19 cellular contexts compared by ENCODE assay signal in the genomic region with DNA sequence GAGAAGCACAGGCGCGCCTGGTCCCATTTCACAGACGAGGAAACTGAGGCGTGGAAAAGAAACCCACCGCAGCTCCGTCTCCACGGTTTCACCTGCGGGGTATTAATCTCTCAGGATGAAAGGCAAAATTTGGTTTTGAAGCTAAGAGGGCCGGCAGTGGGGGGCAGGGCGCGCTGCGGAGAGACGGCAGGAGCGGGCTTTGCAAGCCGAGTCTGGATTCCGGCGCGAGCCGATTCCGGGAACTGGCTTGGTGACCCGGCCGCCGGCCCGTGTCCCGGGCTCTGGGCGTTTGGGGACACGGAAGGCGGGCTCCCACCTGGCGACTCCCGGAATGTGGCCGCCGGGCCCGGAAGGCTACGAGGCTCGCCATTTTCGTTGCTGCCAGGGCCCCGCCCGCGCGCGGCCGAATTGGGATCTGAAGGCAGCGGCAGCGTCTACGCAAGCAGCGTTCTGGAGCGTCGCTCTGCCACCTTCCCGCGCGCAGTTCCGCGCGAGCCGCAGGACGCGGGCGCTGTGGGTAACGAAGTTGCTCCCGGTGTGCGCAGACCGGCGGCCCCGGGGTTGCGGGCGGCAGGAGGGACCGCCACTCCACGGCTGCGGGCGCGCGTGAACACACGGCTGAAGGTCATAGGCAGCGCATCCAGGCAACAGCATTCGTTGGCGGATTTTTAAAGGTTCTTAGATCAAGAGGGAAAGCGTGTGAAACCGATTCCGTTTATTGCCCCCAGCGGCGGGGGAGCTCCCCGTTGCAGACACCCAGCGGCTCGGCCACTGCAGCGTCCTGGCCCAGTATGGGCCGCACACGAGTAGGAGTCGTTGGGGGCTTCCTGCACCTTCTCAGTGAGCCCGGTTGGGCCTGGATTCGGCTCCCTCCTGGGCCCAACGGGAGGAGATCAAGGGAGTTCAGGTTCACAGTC. TPM values are rescaled to one million over a fixed set of nuclear protein-coding genes. Genes with fewer than 3 reads are reported as not detected.
DNase-seq lines count a peak whose midpoint lies in the region; ATAC-seq and TF ChIP-seq lines count a peak whose summit lies in the region.
"Had no signal": no experiment of that assay in that cellular context is flagged by ENCODE, and none has a peak within 500 bp of the region (broad histone marks: within the 10 kb centered on the region; RNA-seq: fewer than 3 reads in every experiment).

No MANE protein-coding gene starts in this region.

- H3K36me3 Mint-ChIP-seq in activated T-cell treated with anti-CD3 and anti-CD28 coated beads, Interleukin-2, amount 50 U/mL, for 24 hours (ENCODE audit: low read depth): no peaks in the 10 kb centered on the region
- H3K36me3 Mint-ChIP-seq in activated T-cell treated with anti-CD3 and anti-CD28 coated beads, Interleukin-2, amount 50 U/mL, for 4 hours (ENCODE audit: insufficient read depth): no peaks in the 10 kb centered on the region
- H3K36me3 Mint-ChIP-seq in type B pancreatic cell: peaks cover 4% of the 10 kb centered on the region
- H3K36me3 Mint-ChIP-seq: CD4-positive, alpha-beta memory T cell had no signal

- ATAC-seq in activated T-cell treated with anti-CD3 and anti-CD28 coated beads, Interleukin-2, amount 50 U/mL, for 4 hours: no peak
- ATAC-seq in GM18517 (IDR thresholded peaks at IDR 0.05; ENCODE audit: unreplicated experiment) (no peak), HG03520 (IDR thresholded peaks at IDR 0.05; ENCODE audit: unreplicated experiment) (no peak)
- ATAC-seq: activated CD4-positive, CD25-positive, alpha-beta regulatory T cell treated with anti-CD3 and anti-CD28 coated beads, Interleukin-2, amount 50 U/mL, for 24 hours; mucosa of descending colon; psoas muscle had no signal

- peak overlapping the region; percentile 90 for H3K23ac ChIP-seq in neuronal stem cell (ENCODE audit: low read depth, low read length, poor library complexity)

- H2BK5ac ChIP-seq in neuronal stem cell (ENCODE audit: low read length): no peak overlapping the region

- H3K4me3 Mint-ChIP-seq in activated T-cell treated with anti-CD3 and anti-CD28 coated beads, Interleukin-2, amount 50 U/mL, for 24 hours: no peak overlapping the region
- no peak overlapping the region for H3K4me3 Mint-ChIP-seq in activated T-cell treated with anti-CD3 and anti-CD28 coated beads, Interleukin-2, amount 50 U/mL, for 4 hours
- no peak overlapping the region for H3K4me3 Mint-ChIP-seq in type B pancreatic cell
- H3K4me3 Mint-ChIP-seq: CD4-positive, alpha-beta memory T cell had no signal

- peak overlapping the region; percentile 54 for H2BK15ac ChIP-seq in neuronal stem cell (ENCODE audit: low read length)

- peak overlapping the region; percentile 24 for H2BK12ac ChIP-seq in neuronal stem cell (ENCODE audit: low read length)

- H3K4me2 ChIP-seq in neuronal stem cell (ENCODE audit: insufficient read depth, low read length, poor library complexity, severe bottlenecking): peak overlapping the region; percentile 50
- H3K4me2 ChIP-seq: PC-9 had no signal

- H2AK5ac ChIP-seq in neuronal stem cell (ENCODE audit: low read depth, low read length): peak overlapping the region; percentile 78

- TF ChIP-seq CTCF in left ventricle myocardium inferior (IDR thresholded peaks at IDR 0.05; ENCODE audit: borderline replicate concordance) (no peak), type B pancreatic cell (conservative IDR thresholded peaks at IDR 0.05) (no peak)

- H3K27me3 Mint-ChIP-seq in activated T-cell treated with anti-CD3 and anti-CD28 coated beads, Interleukin-2, amount 50 U/mL, for 24 hours: peaks cover 27% of the 10 kb centered on the region
- peaks cover 22% of the 10 kb centered on the region for H3K27me3 Mint-ChIP-seq in activated T-cell treated with anti-CD3 and anti-CD28 coated beads, Interleukin-2, amount 50 U/mL, for 4 hours (ENCODE audit: low read depth)
- H3K27me3 Mint-ChIP-seq in type B pancreatic cell: peaks cover 67% of the 10 kb centered on the region

- H3K36me3 ChIP-seq in left ventricle myocardium inferior (no peaks in the 10 kb centered on the region), neuronal stem cell (replicated peaks in 1 of 2; ENCODE audit: control insufficient read depth in 2 of 2, insufficient read depth in 2 of 2, low read length in 2 of 2) (no peaks in the 10 kb centered on the region)
- H3K36me3 ChIP-seq: adrenal gland had no signal

- H3K9me3 Mint-ChIP-seq in activated T-cell treated with anti-CD3 and anti-CD28 coated beads, Interleukin-2, amount 50 U/mL, for 24 hours: no peaks in the 10 kb centered on the region
- peaks cover 3% of the 10 kb centered on the region for H3K9me3 Mint-ChIP-seq in activated T-cell treated with anti-CD3 and anti-CD28 coated beads, Interleukin-2, amount 50 U/mL, for 4 hours
- peaks cover 4% of the 10 kb centered on the region for H3K9me3 Mint-ChIP-seq in type B pancreatic cell
- H3K9me3 Mint-ChIP-seq: CD4-positive, alpha-beta memory T cell had no signal

- peak overlapping the region; percentile 96 for H3K18ac ChIP-seq in neuronal stem cell (ENCODE audit: low read length)

- peaks cover 1% of the 10 kb centered on the region for H3K4me1 Mint-ChIP-seq in activated T-cell treated with anti-CD3 and anti-CD28 coated beads, Interleukin-2, amount 50 U/mL, for 24 hours (ENCODE audit: low read depth)
- H3K4me1 Mint-ChIP-seq in activated T-cell treated with anti-CD3 and anti-CD28 coated beads, Interleukin-2, amount 50 U/mL, for 4 hours (ENCODE audit: low read depth): no peaks in the 10 kb centered on the region
- H3K4me1 Mint-ChIP-seq in type B pancreatic cell (ENCODE audit: unreplicated experiment): peaks cover 4% of the 10 kb centered on the region

- intact Hi-C loops in left ventricle myocardium inferior (cut with micrococcal nuclease): loop anchor here (10.0 kb wide), 1 partner anchor 221 kb away; no protein-coding TSS in a partner anchor

- H3K4ac ChIP-seq in neuronal stem cell (ENCODE audit: low read length): no peak overlapping the region

- peak overlapping the region; percentile 14 for H3K14ac ChIP-seq in neuronal stem cell (ENCODE audit: low read length)

- peak overlapping the region; percentile 24 for H2BK120ac ChIP-seq in neuronal stem cell (ENCODE audit: low read depth, low read length)

- peaks cover 4% of the 10 kb centered on the region for H3K79me1 ChIP-seq in neuronal stem cell (ENCODE audit: low read depth, low read length)

- H3K27ac ChIP-seq in left ventricle myocardium inferior (replicated peaks) (no peak overlapping the region), neuronal stem cell (replicated peaks; ENCODE audit: low read length) (no peak overlapping the region)
- H3K27ac ChIP-seq: adrenal gland, PC-9, psoas muscle had no signal

- DNase-seq in activated T-cell treated with anti-CD3 and anti-CD28 coated beads, Interleukin-2, amount 50 U/mL, for 24 hours: peak; percentile 18
- no peak for DNase-seq in activated T-cell treated with anti-CD3 and anti-CD28 coated beads, Interleukin-2, amount 50 U/mL, for 4 hours
- no peak for DNase-seq in left ventricle myocardium inferior
- no peak for DNase-seq in neuronal stem cell (ENCODE audit: low spot score)
- peak; percentile 69 for DNase-seq in type B pancreatic cell (ENCODE audit: extremely low spot score, unreplicated experiment)
- no peak for DNase-seq in NCI-H2029 treated with DMSO at 0.1 percent for 48 hours (lab: John Stamatoyannopoulos, UW)
- DNase-seq: 8988T; activated CD8-positive, alpha-beta memory T cell treated with anti-CD3 and anti-CD28 coated beads, Interleukin-2, amount 50 U/mL, for 48 hours; CD4-positive, alpha-beta memory T cell; NCI-H1092 treated with DMSO at 0.1 percent for 48 hours; NCI-H226; PC-9; psoas muscle; stimulated activated CD4-positive, alpha-beta T cell treated with anti-CD3 and anti-CD28 coated beads, Interleukin-4, amount 100 ng/mL, for 1 hour had no signal

- H3K27ac Mint-ChIP-seq in activated T-cell treated with anti-CD3 and anti-CD28 coated beads, Interleukin-2, amount 50 U/mL, for 24 hours: no peak overlapping the region
- H3K27ac Mint-ChIP-seq in type B pancreatic cell: no peak overlapping the region
- H3K27ac Mint-ChIP-seq: CD4-positive, alpha-beta memory T cell had no signal

- H3K27me3 ChIP-seq in left ventricle myocardium inferior (ENCODE audit: low read depth) (peaks cover 79% of the 10 kb centered on the region), neuronal stem cell (ENCODE audit: control insufficient read depth in 3 of 3, insufficient read depth in 3 of 3, low read depth in 1 of 3, low read length in 3 of 3) (peaks cover 43 to 99% (median 79%) of the 10 kb centered on the region in 3 experiments)

- no peak overlapping the region for H4K91ac ChIP-seq in neuronal stem cell (ENCODE audit: low read depth, low read length, poor library complexity)

- H3K4me1 ChIP-seq in left ventricle myocardium inferior (peaks cover 54% of the 10 kb centered on the region), neuronal stem cell (ENCODE audit: control insufficient read depth in 2 of 2, insufficient read depth in 1 of 2, low read depth in 1 of 2, low read length in 2 of 2) (peaks cover 0 to 22% of the 10 kb centered on the region in 2 donors)

- no peak overlapping the region for H4K8ac ChIP-seq in neuronal stem cell (ENCODE audit: low read depth, low read length)

- WGBS in neuronal stem cell (ENCODE audit: extremely low coverage in 2 of 2, insufficient read length in 2 of 2, insufficient replicate concordance in 1 of 2), 2 donors: no CpG with 5 or more reads among the region's 91 CpGs

- no peaks in the 10 kb centered on the region for H3K9me3 ChIP-seq in left ventricle myocardium inferior (replicated peaks)
- H3K9me3 ChIP-seq in neuronal stem cell (replicated peaks in 1 of 2; ENCODE audit: control insufficient read depth in 2 of 2, insufficient read depth in 1 of 2, low read depth in 1 of 2, low read length in 2 of 2): peaks cover 0 to 3% of the 10 kb centered on the region in 2 donors
- H3K9me3 ChIP-seq: adrenal gland, mucosa of descending colon, psoas muscle had no signal

- peak overlapping the region; percentile 29 for H2AFZ ChIP-seq in neuronal stem cell (ENCODE audit: low read length)
- H2AFZ ChIP-seq: PC-9 had no signal

- H3K9ac ChIP-seq in neuronal stem cell (ENCODE audit: low read depth, low read length, poor library complexity): peak overlapping the region; percentile 57

- peak overlapping the region; percentile 46 for H3K4me3 ChIP-seq in left ventricle myocardium inferior
- peak overlapping the region in 1 of 2 donors; percentile 33 for H3K4me3 ChIP-seq in neuronal stem cell (ENCODE audit: low read length in 2 of 2)
- H3K4me3 ChIP-seq: adrenal gland, mucosa of descending colon, PC-9, psoas muscle had no signal

RNA-seq across cellular contexts. Expression of gene PRDM16, which starts 5.4 kb away (rescaled TPM):
- total RNA-seq in activated T-cell treated with anti-CD3 and anti-CD28 coated beads, Interleukin-2, amount 50 U/mL, for 4 hours: under 1 TPM in 2 of 3 donors, not detected in 1; 0.05 to 0.22 TPM
- 16.6 TPM for total RNA-seq in left ventricle myocardium inferior
- 7.9 TPM for polyA plus RNA-seq in neuronal stem cell (2013, experiment 1 of 2)
- 7.6 TPM for polyA plus RNA-seq in neuronal stem cell (2013, experiment 2 of 2)
- 10.3 and 23.6 TPM in 2 replicates for total RNA-seq in type B pancreatic cell (ENCODE audit: low replicate concordance)
- total RNA-seq: CD4-positive, alpha-beta memory T cell; PC-9 had no signal
- polyA plus RNA-seq: CD4-positive, alpha-beta memory T cell had no signal

RNA-seq across cellular contexts. Expression of gene ACTRT2, which starts 42.4 kb away (rescaled TPM):
- total RNA-seq in activated T-cell treated with anti-CD3 and anti-CD28 coated beads, Interleukin-2, amount 50 U/mL, for 4 hours: not detected
- total RNA-seq in left ventricle myocardium inferior (not detected), type B pancreatic cell (ENCODE audit: low replicate concordance) (not detected in 2 replicates)
- 0.29 TPM for polyA plus RNA-seq in neuronal stem cell (2013, experiment 1 of 2)
- 0.29 TPM for polyA plus RNA-seq in neuronal stem cell (2013, experiment 2 of 2)
- total RNA-seq: adrenal gland; CD4-positive, alpha-beta memory T cell; mucosa of descending colon; PC-9; psoas muscle had no signal
- polyA plus RNA-seq: adrenal gland; CD4-positive, alpha-beta memory T cell; psoas muscle had no signal

Comparison
In these comparisons a context has a peak if more than half of its experiments do, and no peak if none do; other contexts are left out.
1. DNase-seq: peak in activated T-cell treated with anti-CD3 and anti-CD28 coated beads, Interleukin-2, amount 50 U/mL, for 24 hours (single experiment) and type B pancreatic cell (single experiment); none in activated T-cell treated with anti-CD3 and anti-CD28 coated beads, Interleukin-2, amount 50 U/mL, for 4 hours (single experiment), left ventricle myocardium inferior (single experiment), neuronal stem cell (single experiment) and NCI-H2029 treated with DMSO at 0.1 percent for 48 hours (single experiment).